12 cellular contexts compared by ENCODE assay signal in the genomic region with DNA sequence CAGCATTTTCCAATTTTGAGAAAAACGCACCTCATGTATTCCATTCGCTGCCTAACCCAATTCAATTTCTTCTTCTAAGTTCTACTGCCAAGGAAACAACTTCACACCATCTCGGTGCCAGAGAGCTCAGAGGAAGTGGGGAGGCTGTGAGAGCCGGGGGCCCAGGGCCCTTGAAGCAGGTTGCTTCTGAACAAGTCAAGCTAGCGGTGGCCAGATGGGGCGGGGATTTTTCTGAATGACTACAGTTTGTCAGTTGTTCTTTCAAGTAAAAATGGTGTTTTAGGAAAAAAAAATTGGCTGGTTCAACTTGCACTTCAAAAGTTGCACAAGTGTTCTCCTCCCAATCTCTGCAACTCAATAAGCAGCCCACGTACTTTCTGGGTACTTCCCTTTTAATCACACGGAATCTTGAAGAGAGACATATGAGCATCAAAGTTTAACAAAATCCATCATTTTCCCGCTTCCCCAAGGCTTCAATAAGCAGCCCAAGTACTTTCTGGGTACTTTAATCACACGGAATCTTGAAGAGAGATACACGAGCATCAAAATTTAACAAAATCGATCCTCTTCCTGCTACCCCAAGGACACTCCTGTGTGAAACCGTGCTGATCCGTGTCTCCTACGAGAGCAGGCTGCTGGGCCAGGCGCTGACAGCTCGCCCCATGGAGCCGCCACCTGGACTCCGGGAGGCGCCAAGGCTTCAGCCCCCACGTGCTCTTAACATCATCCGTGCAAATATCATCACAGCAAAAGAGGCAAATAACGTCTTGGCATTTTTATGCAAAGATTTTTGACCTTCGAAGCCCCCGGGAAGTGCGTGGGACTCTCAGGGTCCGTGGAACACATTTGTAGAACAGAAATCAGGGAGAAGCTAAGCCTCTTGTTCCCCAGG.
A peak's percentile ranks its signal among the peaks of the same experiment; 100 is the strongest.
DNase-seq lines count a peak whose midpoint lies in the region; ATAC-seq, FAIRE-seq and TF ChIP-seq lines count a peak whose summit lies in the region.
"Had no signal": no experiment of that assay in that cellular context is flagged by ENCODE, and none has a peak within 500 bp of the region (broad histone marks: within the 10 kb centered on the region; RNA-seq: fewer than 3 reads in every experiment).

No MANE protein-coding gene starts in this region.

- H3K23me2 ChIP-seq in H9 (ENCODE audit: insufficient read length, low read depth, low read length, poor library complexity, severe bottlenecking) = peaks cover 6% of the 10 kb centered on the region

- H3K27me3 ChIP-seq in H9 (ENCODE audit: insufficient read depth, low read length) = peaks cover 6% of the 10 kb centered on the region; the same call in 1 of the 2 replicates
- H3K27me3 ChIP-seq in K562 (ENCODE audit: control insufficient read depth in 2 of 2, insufficient read depth in 2 of 2, low read length in 2 of 2) = peaks cover 15 to 40% of the 10 kb centered on the region in 2 experiments; a peak in 4 of 5 replicates
- peaks cover 13% of the 10 kb centered on the region for H3K27me3 ChIP-seq in mesendoderm (ENCODE audit: insufficient read depth, low read length, poor library complexity)

- ATAC-seq in K562 (peak; percentile 12; the same call in 1 of the 3 replicates), HG03521 (IDR thresholded peaks at IDR 0.05; ENCODE audit: unreplicated experiment) (no peak)

- H2AFZ ChIP-seq in H9 (ENCODE audit: low read length) (no peak overlapping the region), K562 (ENCODE audit: low read depth, low read length) (no peak overlapping the region)

- H4K8ac ChIP-seq in H9 (replicated peaks; ENCODE audit: insufficient read length, low read depth, low read length) (no peak overlapping the region), mesendoderm (ENCODE audit: low read depth, low read length) (no peak overlapping the region)

- H3K79me1 ChIP-seq in H9 (ENCODE audit: insufficient read depth, low read depth, low read length, poor library complexity, severe bottlenecking) (no peaks in the 10 kb centered on the region), mesendoderm (ENCODE audit: low read length) (no peaks in the 10 kb centered on the region)

- H3K36me3 Mint-ChIP-seq in H9 (ENCODE audit: insufficient read depth in 1 of 3, low read depth in 3 of 3) = no peaks in the 10 kb centered on the region

- TF ChIP-seq POLR2A in K562 (conservative IDR thresholded peaks at IDR 0.05) = no peak

- H3K4me1 Mint-ChIP-seq in H9 = peaks cover 28 to 30% of the 10 kb centered on the region in 2 experiments

- H2BK120ac ChIP-seq in H9 (ENCODE audit: low read depth, low read length, poor library complexity, severe bottlenecking) (no peak overlapping the region), mesendoderm (ENCODE audit: low read depth, low read length) (no peak overlapping the region)

- in situ Hi-C loops in K562 (cut with MboI) = loop anchor here (10.0 kb wide), 1 partner anchor 135 kb away; no protein-coding TSS in a partner anchor

- no peak for TF ChIP-seq CTCF in H9 (conservative IDR thresholded peaks at IDR 0.05)
- TF ChIP-seq CTCF in K562 (IDR thresholded peaks at IDR 0.05 in 2 of 3, conservative IDR thresholded peaks at IDR 0.05 in 1 of 3; ENCODE audit: insufficient read depth in 2 of 3, low read depth in 1 of 3, low read length in 3 of 3) = no peak

- H3K23ac ChIP-seq in H9 (ENCODE audit: insufficient read length, low read depth, low read length) (no peak overlapping the region), mesendoderm (ENCODE audit: low read length) (no peak overlapping the region)

- H3K4me3 ChIP-seq in K562 (no peak overlapping the region), mesendoderm (ENCODE audit: low read length) (no peak overlapping the region)
- H3K4me3 ChIP-seq: BLaER1 had no signal

- TF ChIP-seq EP300 in K562 (IDR thresholded peaks at IDR 0.05; ENCODE audit: low read length) = no peak

- no peak overlapping the region for H3K27ac Mint-ChIP-seq in H9
- H3K27ac Mint-ChIP-seq: activated T-cell treated with anti-CD3 and anti-CD28 coated beads, Interleukin-2, amount 50 U/mL, for 24 hours had no signal

- no peak overlapping the region for H2BK5ac ChIP-seq in H9 (ENCODE audit: insufficient read length, low read length)
- no peak overlapping the region for H2BK5ac ChIP-seq in mesendoderm (ENCODE audit: low read length)

- intact Hi-C loops in K562 (cut with micrococcal nuclease) = loop anchor here (1.0 to 5.0 kb wide), 3 partner anchors 107 to 409 kb away; no protein-coding TSS in a partner anchor

- H3K56ac ChIP-seq in H9 (ENCODE audit: insufficient read length, low read depth, low read length) = no peak overlapping the region
- peak overlapping the region; percentile 17 for H3K56ac ChIP-seq in mesendoderm (ENCODE audit: low read length)

- H3K4ac ChIP-seq in H9 (ENCODE audit: low read depth, low read length) = no peak overlapping the region
- H3K4ac ChIP-seq in mesendoderm (ENCODE audit: low read depth, low read length) = no peak overlapping the region

- FAIRE-seq in K562 (lab: Jason Lieb, UNC) = no peak

- H3K18ac ChIP-seq in H9 (ENCODE audit: insufficient read length, low read depth, low read length) (no peak overlapping the region), mesendoderm (ENCODE audit: low read length) (no peak overlapping the region)

- WGBS in H9 (ENCODE audit: extremely low coverage, insufficient read length, low lambda C conversion rate) = no CpG with 5 or more reads among the region's 27 CpGs
- 3% methylated on average over 27 of the region's 27 CpGs for WGBS in K562 (ENCODE audit: insufficient coverage, low coverage, missing lambda C conversion rate)
- no CpG with 5 or more reads among the region's 27 CpGs for WGBS in mesendoderm (ENCODE audit: extremely low coverage, insufficient coverage, low lambda C conversion rate)

- H4K5ac ChIP-seq in H9 (ENCODE audit: insufficient read length, low read depth, low read length) = no peak overlapping the region
- no peak overlapping the region for H4K5ac ChIP-seq in mesendoderm (ENCODE audit: low read length)

- H3K79me2 ChIP-seq in H9 (ENCODE audit: insufficient read depth, low read length) (no peaks in the 10 kb centered on the region), K562 (ENCODE audit: control insufficient read depth, insufficient read depth, low read length) (no peaks in the 10 kb centered on the region), mesendoderm (ENCODE audit: control insufficient read depth, insufficient read depth, low read length) (no peaks in the 10 kb centered on the region)

- H4K91ac ChIP-seq in H9 (ENCODE audit: insufficient read length, low read depth, low read length) = no peak overlapping the region

- TF ChIP-seq RAD21 in K562 (CRISPR knock-in tag; conservative IDR thresholded peaks at IDR 0.05 in 1 of 2, IDR thresholded peaks at IDR 0.05 in 1 of 2) = no peak

- H4K20me1 ChIP-seq in H9 (ENCODE audit: control insufficient read depth, insufficient read depth, insufficient read length) (no peaks in the 10 kb centered on the region), K562 (replicated peaks; ENCODE audit: control insufficient read depth, insufficient read depth, low read length) (no peaks in the 10 kb centered on the region)
- H4K20me1 ChIP-seq: BLaER1 had no signal

- no peaks in the 10 kb centered on the region for H3K9me3 ChIP-seq in H9 (ENCODE audit: control insufficient read depth, low read depth, low read length)
- H3K9me3 ChIP-seq in K562 (replicated peaks; ENCODE audit: control insufficient read depth, insufficient read depth, low read depth, low read length) = no peaks in the 10 kb centered on the region
- H3K9me3 ChIP-seq: BLaER1 had no signal

- peaks cover 58% of the 10 kb centered on the region for H3K27me3 Mint-ChIP-seq in H9 (ENCODE audit: low read depth)

- no peak overlapping the region for H3T11ph ChIP-seq in H9 (ENCODE audit: low read length)

- POLR2A ChIA-PET in K562 (lab: Yijun Ruan, JAX) = no interaction called here

- no peak overlapping the region for H3K27ac ChIP-seq in H9 (ENCODE audit: insufficient read length, low read depth, low read length)
- no peak overlapping the region for H3K27ac ChIP-seq in K562 (ENCODE audit: extremely low read depth, low read depth, low read length)
- no peak overlapping the region for H3K27ac ChIP-seq in mesendoderm (ENCODE audit: low read depth, low read length)
- H3K27ac ChIP-seq: BLaER1, brain microvascular endothelial cell, VCaP had no signal

- BruUV-seq in K562 (replicated peaks; lab: Mats Ljungman, UMichigan) = no TSS peak

- no peaks in the 10 kb centered on the region for H3K9me1 ChIP-seq in K562 (ENCODE audit: control insufficient read depth, insufficient read depth, low read length)

- H3K9me3 Mint-ChIP-seq in H9 = no peaks in the 10 kb centered on the region
- H3K9me3 Mint-ChIP-seq: activated T-cell treated with anti-CD3 and anti-CD28 coated beads, Interleukin-2, amount 50 U/mL, for 24 hours had no signal

- H3K36me3 ChIP-seq in K562 (ENCODE audit: control insufficient read depth, insufficient read depth, low read length) (no peaks in the 10 kb centered on the region), mesendoderm (ENCODE audit: control insufficient read depth, insufficient read depth, low read length) (no peaks in the 10 kb centered on the region)
- H3K36me3 ChIP-seq: BLaER1, brain microvascular endothelial cell had no signal

- no peak overlapping the region for H2AK5ac ChIP-seq in H9 (ENCODE audit: insufficient read length, low read length)
- H2AK5ac ChIP-seq in mesendoderm (ENCODE audit: low read length) = no peak overlapping the region

- DNase-seq in D341Med (ENCODE audit: low spot score) (peak; percentile 48), H9 (peak; percentile 35), K562 (ENCODE audit: extremely low read depth in 1 of 4, low spot score in 3 of 4) (no peak), mesendoderm (no peak), T-helper 9 cell (no peak), NCI-H1048 (lab: John Stamatoyannopoulos, UW) (no peak)
- DNase-seq in activated T-cell treated with anti-CD3 and anti-CD28 coated beads, Interleukin-2, amount 50 U/mL, for 48 hours = no peak

- H3K4me3 Mint-ChIP-seq in H9 = peak overlapping the region in 1 of 2 experiments; percentile 22; a peak in 1 of 5 replicates
- H3K4me3 Mint-ChIP-seq: activated T-cell treated with anti-CD3 and anti-CD28 coated beads, Interleukin-2, amount 50 U/mL, for 24 hours had no signal

- H2BK20ac ChIP-seq in H9 (ENCODE audit: low read depth, low read length, poor library complexity, severe bottlenecking) = no peak overlapping the region

- CTCF ChIA-PET in K562 (lab: Yijun Ruan, JAX; ENCODE audit: low intra/inter-chr PET ratio) = interaction anchor here (1.7 to 2.4 kb wide), 2 partner anchors 120 to 410 kb away, joined by 5 to 10 read pairs; no protein-coding TSS in a partner anchor

- no peak overlapping the region for H3K14ac ChIP-seq in H9 (ENCODE audit: insufficient read depth, low read length)

- H3K9ac ChIP-seq in H9 (ENCODE audit: extremely low read depth, insufficient read length, low read length) = no peak overlapping the region
- H3K9ac ChIP-seq in K562 (ENCODE audit: insufficient read depth in 1 of 2, low read depth in 2 of 2, low read length in 2 of 2) = no peak overlapping the region
- H3K9ac ChIP-seq in mesendoderm (ENCODE audit: low read length) = no peak overlapping the region
- H3K9ac ChIP-seq: BLaER1 had no signal

- H3K4me2 ChIP-seq in H9 (ENCODE audit: insufficient read depth, insufficient read length, low read length) (no peak overlapping the region), K562 (ENCODE audit: insufficient read depth, low read length) (no peak overlapping the region), mesendoderm (ENCODE audit: low read length) (no peak overlapping the region)
- H3K4me2 ChIP-seq: BLaER1 had no signal

- no peak overlapping the region for H2BK12ac ChIP-seq in H9 (ENCODE audit: insufficient read length, low read depth, low read length)

- no peaks in the 10 kb centered on the region for H3K4me1 ChIP-seq in H9 (ENCODE audit: insufficient read depth, low read length)
- H3K4me1 ChIP-seq in K562 (replicated peaks in 1 of 2; ENCODE audit: control insufficient read depth in 2 of 2, insufficient read depth in 2 of 2, low read length in 2 of 2) = peaks cover 0 to 8% of the 10 kb centered on the region in 2 experiments; a peak in 1 of 5 replicates
- H3K4me1 ChIP-seq in mesendoderm (ENCODE audit: control insufficient read depth, low read depth, low read length) = no peaks in the 10 kb centered on the region

- no peak overlapping the region for H2BK15ac ChIP-seq in H9 (ENCODE audit: low read depth, low read length)
- H2BK15ac ChIP-seq in mesendoderm (replicated peaks; ENCODE audit: low read depth) = no peak overlapping the region

Comparison
In these comparisons a context has a peak if more than half of its experiments do, and no peak if none do; other contexts are left out.
1. DNase-seq: peak in D341Med (single experiment) and H9 (single experiment); none in K562 (0 of 4), mesendoderm (single experiment), T-helper 9 cell (single experiment), NCI-H1048 (single experiment) and activated T-cell treated with anti-CD3 and anti-CD28 coated beads, Interleukin-2, amount 50 U/mL, for 48 hours (0 of 2).